ENCODE assay signal across 11 cellular contexts in genomic region chr21:46054447-46054846, GRCh38. TPM values are rescaled to one million over a fixed set of nuclear protein-coding genes. Genes with fewer than 3 reads are reported as not detected.
DNase-seq lines count a peak whose midpoint lies in the region; ATAC-seq lines count a peak whose summit lies in the region.
"Had no signal": no experiment of that assay in that cellular context is flagged by ENCODE, and none has a peak within 500 bp of the region (broad histone marks: within the 10 kb centered on the region; RNA-seq: fewer than 3 reads in every experiment).

No MANE protein-coding gene starts in this region.

- peak; percentile 53 for DNase-seq in ELF-1 (ENCODE audit: low read depth, low spot score)
- peak; percentile 81 for DNase-seq in astrocyte of the hippocampus (ENCODE audit: low read depth, low spot score)
- peak; percentile 63 for DNase-seq in left ventricle myocardium superior
- peak; percentile 69 for DNase-seq in sciatic nerve (ENCODE audit: low spot score)
- DNase-seq in NCI-H1105 treated with DMSO at 0.1 percent for 48 hours (lab: John Stamatoyannopoulos, UW) = no peak
- DNase-seq in hepatic stellate cell (ENCODE audit: low spot score) = no peak
- DNase-seq: activated T-cell treated with anti-CD3 and anti-CD28 coated beads, Interleukin-2, amount 50 U/mL, for 72 hours; CD4-positive, CD25-positive, alpha-beta regulatory T cell; NCI-H1048 had no signal

- ATAC-seq in left ventricle myocardium superior = peak; percentile 9
- ATAC-seq in sciatic nerve = peak; percentile 48
- ATAC-seq in HG03432 (IDR thresholded peaks at IDR 0.05; ENCODE audit: unreplicated experiment) = no peak
- ATAC-seq in HG03095 (IDR thresholded peaks at IDR 0.05; ENCODE audit: unreplicated experiment) = no peak
- ATAC-seq: activated T-cell treated with anti-CD3 and anti-CD28 coated beads, Interleukin-2, amount 50 U/mL, for 72 hours had no signal

- intact Hi-C loops in left ventricle myocardium superior (cut with micrococcal nuclease) (no loop called here), sciatic nerve (cut with DNase I) (no loop called here)

RNA-seq across cellular contexts. Expression of gene COL6A2, which starts 43.5 kb away (rescaled TPM):
- total RNA-seq in left ventricle myocardium superior (196 TPM), sciatic nerve (397 TPM)

Comparison
In these comparisons a context has a peak if more than half of its experiments do, and no peak if none do; other contexts are left out.
1. DNase-seq: peak in ELF-1 (single experiment), astrocyte of the hippocampus (single experiment), left ventricle myocardium superior (single experiment) and sciatic nerve (single experiment); none in NCI-H1105 treated with DMSO at 0.1 percent for 48 hours (single experiment) and hepatic stellate cell (single experiment).
2. ATAC-seq: peak in left ventricle myocardium superior (single experiment) and sciatic nerve (single experiment); none in HG03432 (single experiment) and HG03095 (single experiment).